16 cellular contexts compared by ENCODE assay signal in the genomic region with DNA sequence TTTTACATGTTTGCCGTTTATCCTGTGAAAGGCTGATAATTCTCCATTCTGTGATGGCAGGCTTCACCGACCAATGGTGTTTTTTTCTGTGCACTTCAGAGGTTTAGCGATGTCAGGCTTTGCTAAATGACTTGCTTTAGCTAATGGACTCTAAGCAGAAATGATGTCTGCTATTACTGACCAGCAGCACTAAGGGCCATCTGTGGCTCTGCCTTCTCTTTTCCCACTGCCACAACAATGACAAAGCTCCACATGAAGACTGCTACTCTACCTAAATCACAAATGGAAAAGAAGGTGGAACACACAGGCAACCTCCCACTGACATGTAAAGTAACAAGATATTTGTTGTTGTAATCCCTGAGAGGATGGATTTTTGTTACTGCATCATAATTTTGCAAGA.
DNase-seq lines count a peak whose midpoint lies in the region; ATAC-seq and TF ChIP-seq lines count a peak whose summit lies in the region.
"Had no signal": no experiment of that assay in that cellular context is flagged by ENCODE, and none has a peak within 500 bp of the region (broad histone marks: within the 10 kb centered on the region; RNA-seq: fewer than 3 reads in every experiment).

No MANE protein-coding gene starts in this region.

- no peaks in the 10 kb centered on the region for H3K9me3 ChIP-seq in WERI-Rb-1 (ENCODE audit: severe bottlenecking)
- no peaks in the 10 kb centered on the region for H3K9me3 ChIP-seq in neural cell (ENCODE audit: low read length)

- H3K27me3 Mint-ChIP-seq in GM23338 (ENCODE audit: insufficient read depth, low read depth, poor library complexity) (peaks cover 2% of the 10 kb centered on the region), glutamatergic neuron (ENCODE audit: unreplicated experiment) (no peaks in the 10 kb centered on the region)

- H4K20me1 ChIP-seq in GM23338 (replicated peaks; ENCODE audit: insufficient read depth) (no peaks in the 10 kb centered on the region), neural cell (ENCODE audit: insufficient read depth) (no peaks in the 10 kb centered on the region)

- H3K27ac Mint-ChIP-seq in GM23338 (no peak overlapping the region), glutamatergic neuron (ENCODE audit: unreplicated experiment) (peak overlapping the region; percentile 89)
- H3K27ac Mint-ChIP-seq: CD4-positive, alpha-beta memory T cell; HFFc6 had no signal

- H3K4me1 Mint-ChIP-seq in GM23338 (peaks cover 4% of the 10 kb centered on the region; the same call in 1 of the 3 replicates), glutamatergic neuron (ENCODE audit: low read depth, unreplicated experiment) (peaks cover 9% of the 10 kb centered on the region)
- H3K4me1 Mint-ChIP-seq: CD4-positive, alpha-beta memory T cell had no signal

- H3K9me3 Mint-ChIP-seq in GM23338 (peaks cover 13% of the 10 kb centered on the region), glutamatergic neuron (ENCODE audit: unreplicated experiment) (peaks cover 5% of the 10 kb centered on the region)
- H3K9me3 Mint-ChIP-seq: HFFc6 had no signal

- H3K4me1 ChIP-seq in GM23338 (ENCODE audit: insufficient read depth) = no peaks in the 10 kb centered on the region; the same call in 1 of the 2 replicates
- H3K4me1 ChIP-seq: HAP-1 had no signal

- H2AFZ ChIP-seq in GM23338 (0 out of 2 replicates have a peak overlapping the region, but pooled peaks have one; percentile 56), neural cell (ENCODE audit: low read depth, low read length) (no peak overlapping the region)

- no peak for TF ChIP-seq RAD21 in neural cell (conservative IDR thresholded peaks at IDR 0.05)

- TF ChIP-seq CTCF in GM23338 (conservative IDR thresholded peaks at IDR 0.05; ENCODE audit: low read depth in 2 of 2) (no peak), WERI-Rb-1 (IDR thresholded peaks at IDR 0.05; ENCODE audit: low read depth, low read length) (no peak), glutamatergic neuron (IDR thresholded peaks at IDR 0.05; ENCODE audit: partially characterized antibody, unreplicated experiment) (no peak), neural cell (IDR thresholded peaks at IDR 0.05; ENCODE audit: poor library complexity, severe bottlenecking) (no peak)

- no peaks in the 10 kb centered on the region for H3K27me3 ChIP-seq in GM23338 (ENCODE audit: insufficient read depth)
- no peaks in the 10 kb centered on the region for H3K27me3 ChIP-seq in WERI-Rb-1 (ENCODE audit: insufficient read depth, low read depth, severe bottlenecking)
- no peaks in the 10 kb centered on the region for H3K27me3 ChIP-seq in neural cell (ENCODE audit: insufficient read depth, low read depth, low read length)
- H3K27me3 ChIP-seq in H7 (ENCODE audit: control insufficient read depth, insufficient read depth, low read length) = no peaks in the 10 kb centered on the region

- H3K4me3 Mint-ChIP-seq in GM23338 = no peak overlapping the region
- H3K4me3 Mint-ChIP-seq in glutamatergic neuron (ENCODE audit: unreplicated experiment) = no peak overlapping the region
- H3K4me3 Mint-ChIP-seq: CD4-positive, alpha-beta memory T cell; HFFc6 had no signal

- no peaks in the 10 kb centered on the region for H3F3A ChIP-seq in GM23338 (replicated peaks; ENCODE audit: low read depth)
- H3F3A ChIP-seq in neural cell (ENCODE audit: insufficient read depth, low read length, poor library complexity, severe bottlenecking) = no peaks in the 10 kb centered on the region

- H3K9ac ChIP-seq in neural cell (ENCODE audit: low read length) = no peak overlapping the region

- ATAC-seq in GM23338 = no peak
- ATAC-seq in GM21447 (IDR thresholded peaks at IDR 0.05; ENCODE audit: unreplicated experiment) = no peak

- peak; percentile 60 for TF ChIP-seq EP300 in neural cell (conservative IDR thresholded peaks at IDR 0.05; ENCODE audit: poor library complexity, severe bottlenecking)

- DNase-seq in GM23338 (ENCODE audit: low spot score) = no peak
- peak; percentile 51 for DNase-seq in WERI-Rb-1
- peak; percentile 24 for DNase-seq in glutamatergic neuron
- DNase-seq in DMS153 (lab: John Stamatoyannopoulos, UW) = no peak
- no peak for DNase-seq in H7
- no peak for DNase-seq in medulla oblongata (ENCODE audit: extremely low spot score)
- DNase-seq: 8988T; C1 segment of cervical spinal cord; Calu3; CD4-positive, alpha-beta memory T cell; COR-L47; DND-41; HFFc6 had no signal

- H3K36me3 Mint-ChIP-seq in GM23338 (ENCODE audit: low read depth) (peaks cover 8% of the 10 kb centered on the region), glutamatergic neuron (ENCODE audit: unreplicated experiment) (peaks cover 7% of the 10 kb centered on the region)
- H3K36me3 Mint-ChIP-seq: CD4-positive, alpha-beta memory T cell had no signal

- no peak overlapping the region for H3K4me3 ChIP-seq in GM23338
- no peak overlapping the region for H3K4me3 ChIP-seq in WERI-Rb-1 (ENCODE audit: low read depth, low read length)
- no peak overlapping the region for H3K4me3 ChIP-seq in neural cell (ENCODE audit: low read length)
- no peak overlapping the region for H3K4me3 ChIP-seq in H7 (ENCODE audit: insufficient read depth, low read depth, low read length)
- H3K4me3 ChIP-seq: HAP-1 had no signal

- H3K4me2 ChIP-seq in GM23338 = no peak overlapping the region
- H3K4me2 ChIP-seq in neural cell (ENCODE audit: low read length) = no peak overlapping the region

- no peaks in the 10 kb centered on the region for H3K9me2 ChIP-seq in GM23338 (ENCODE audit: insufficient read depth)
- H3K9me2 ChIP-seq in neural cell (ENCODE audit: insufficient read depth, low read length) = no peaks in the 10 kb centered on the region

- no peak overlapping the region for H3K27ac ChIP-seq in GM23338 (ENCODE audit: low read depth)
- no peak overlapping the region for H3K27ac ChIP-seq in WERI-Rb-1
- no peak overlapping the region for H3K27ac ChIP-seq in neural cell (ENCODE audit: low read length)

- H3K79me2 ChIP-seq in GM23338 (replicated peaks; ENCODE audit: insufficient read depth) (no peaks in the 10 kb centered on the region), neural cell (replicated peaks; ENCODE audit: insufficient read depth, low read length) (no peaks in the 10 kb centered on the region)

- no peaks in the 10 kb centered on the region for H3K36me3 ChIP-seq in GM23338 (ENCODE audit: insufficient read depth)
- H3K36me3 ChIP-seq in WERI-Rb-1 = no peaks in the 10 kb centered on the region
- no peaks in the 10 kb centered on the region for H3K36me3 ChIP-seq in neural cell (ENCODE audit: insufficient read depth, low read length)
- H3K36me3 ChIP-seq in H7 (replicated peaks; ENCODE audit: control insufficient read depth, insufficient read depth, low read length) = no peaks in the 10 kb centered on the region
- H3K36me3 ChIP-seq: HAP-1 had no signal

TF ChIP-seq in GM23338, 12 proteins besides CTCF, POLR2A, EP300 and RAD21:
- no peak for TF ChIP-seq CREB1 (CRISPR knock-in tag; IDR thresholded peaks at IDR 0.05; ENCODE audit: low read depth)

TF ChIP-seq in neural cell, 6 proteins besides CTCF, POLR2A, EP300 and RAD21:
- TF ChIP-seq POLR2AphosphoS5 (IDR thresholded peaks at IDR 0.05) (peak; percentile 67), EZH2 (IDR thresholded peaks at IDR 0.05; ENCODE audit: borderline replicate concordance, insufficient read depth, low read length, poor library complexity, severe bottlenecking) (no peak), TAF1 (IDR thresholded peaks at IDR 0.05; ENCODE audit: low read depth) (no peak)
- TF ChIP-seq, protein P1, sequence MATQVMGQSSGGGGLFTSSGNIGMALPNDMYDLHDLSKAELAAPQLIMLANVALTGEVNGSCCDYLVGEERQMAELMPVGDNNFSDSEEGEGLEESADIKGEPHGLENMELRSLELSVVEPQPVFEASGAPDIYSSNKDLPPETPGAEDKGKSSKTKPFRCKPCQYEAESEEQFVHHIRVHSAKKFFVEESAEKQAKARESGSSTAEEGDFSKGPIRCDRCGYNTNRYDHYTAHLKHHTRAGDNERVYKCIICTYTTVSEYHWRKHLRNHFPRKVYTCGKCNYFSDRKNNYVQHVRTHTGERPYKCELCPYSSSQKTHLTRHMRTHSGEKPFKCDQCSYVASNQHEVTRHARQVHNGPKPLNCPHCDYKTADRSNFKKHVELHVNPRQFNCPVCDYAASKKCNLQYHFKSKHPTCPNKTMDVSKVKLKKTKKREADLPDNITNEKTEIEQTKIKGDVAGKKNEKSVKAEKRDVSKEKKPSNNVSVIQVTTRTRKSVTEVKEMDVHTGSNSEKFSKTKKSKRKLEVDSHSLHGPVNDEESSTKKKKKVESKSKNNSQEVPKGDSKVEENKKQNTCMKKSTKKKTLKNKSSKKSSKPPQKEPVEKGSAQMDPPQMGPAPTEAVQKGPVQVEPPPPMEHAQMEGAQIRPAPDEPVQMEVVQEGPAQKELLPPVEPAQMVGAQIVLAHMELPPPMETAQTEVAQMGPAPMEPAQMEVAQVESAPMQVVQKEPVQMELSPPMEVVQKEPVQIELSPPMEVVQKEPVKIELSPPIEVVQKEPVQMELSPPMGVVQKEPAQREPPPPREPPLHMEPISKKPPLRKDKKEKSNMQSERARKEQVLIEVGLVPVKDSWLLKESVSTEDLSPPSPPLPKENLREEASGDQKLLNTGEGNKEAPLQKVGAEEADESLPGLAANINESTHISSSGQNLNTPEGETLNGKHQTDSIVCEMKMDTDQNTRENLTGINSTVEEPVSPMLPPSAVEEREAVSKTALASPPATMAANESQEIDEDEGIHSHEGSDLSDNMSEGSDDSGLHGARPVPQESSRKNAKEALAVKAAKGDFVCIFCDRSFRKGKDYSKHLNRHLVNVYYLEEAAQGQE (IDR thresholded peaks at IDR 0.05; ENCODE audit: borderline replicate concordance) = no peak
TF ChIP-seq in neural cell: peak in this region for 1.

Comparison
In these comparisons a context has a peak if more than half of its experiments do, and no peak if none do; other contexts are left out.
1. DNase-seq: peak in WERI-Rb-1 (single experiment) and glutamatergic neuron (single experiment); none in GM23338 (single experiment), DMS153 (single experiment), H7 (single experiment) and medulla oblongata (single experiment).